In genomic region chr2:20666114-20666363, GRCh38 we compare ENCODE assay signal across 10 cellular contexts. TPM values are rescaled to one million over a fixed set of nuclear protein-coding genes. Genes with fewer than 3 reads are reported as not detected.
DNase-seq lines count a peak whose midpoint lies in the region; ATAC-seq and TF ChIP-seq lines count a peak whose summit lies in the region.
"Had no signal": no experiment of that assay in that cellular context is flagged by ENCODE, and none has a peak within 500 bp of the region (broad histone marks: within the 10 kb centered on the region; RNA-seq: fewer than 3 reads in every experiment).

No MANE protein-coding gene starts in this region.

- H3F3A ChIP-seq in SK-N-SH (replicated peaks; ENCODE audit: insufficient read depth) = no peaks in the 10 kb centered on the region
- H3F3A ChIP-seq in smooth muscle cell (ENCODE audit: low read depth) = no peaks in the 10 kb centered on the region

- DNase-seq in DMS53 (lab: John Stamatoyannopoulos, UW) (peak; percentile 52), DMS53 treated with DMSO at 0.1 percent for 48 hours (lab: John Stamatoyannopoulos, UW; ENCODE audit: unreplicated experiment) (no peak), SK-N-SH (peak; percentile 81), glutamatergic neuron (no peak), smooth muscle cell (lab: John Stamatoyannopoulos, UW; ENCODE audit: unreplicated experiment) (no peak), cerebellum (ENCODE audit: low spot score) (no peak), omental fat pad (ENCODE audit: low spot score) (no peak)
- DNase-seq: activated CD4-positive, alpha-beta T cell treated with anti-CD3 and anti-CD28 coated beads for 1 hour had no signal

- H3K27me3 Mint-ChIP-seq in glutamatergic neuron (ENCODE audit: unreplicated experiment) = peaks cover 23% of the 10 kb centered on the region

- H3K4me3 Mint-ChIP-seq in glutamatergic neuron (ENCODE audit: unreplicated experiment) = peak overlapping the region; percentile 71

- no peak overlapping the region for H3K27ac ChIP-seq in SK-N-SH (ENCODE audit: low read depth in 2 of 2, low read length in 1 of 2)
- no peak overlapping the region for H3K27ac ChIP-seq in smooth muscle cell (ENCODE audit: low read depth)

- H3K4me1 ChIP-seq in SK-N-SH (ENCODE audit: control insufficient read depth in 1 of 2, insufficient read depth in 2 of 2, low read depth in 1 of 2, low read length in 1 of 2) (peaks cover 0 to 23% of the 10 kb centered on the region in 2 experiments; a peak in 2 of 4 replicates), smooth muscle cell (ENCODE audit: low read depth) (peaks cover 16% of the 10 kb centered on the region)

- H3K4me3 ChIP-seq in SK-N-SH (ENCODE audit: low read depth in 2 of 2, low read length in 1 of 2) (peak overlapping the region; percentile 37 to 58), smooth muscle cell (peak overlapping the region; percentile 43)

- H3K9me3 ChIP-seq in SK-N-SH (no peaks in the 10 kb centered on the region), smooth muscle cell (replicated peaks; ENCODE audit: low read depth) (no peaks in the 10 kb centered on the region)

- no peak for TF ChIP-seq RAD21 in SK-N-SH (IDR thresholded peaks at IDR 0.05; ENCODE audit: low read length)

- H3K36me3 ChIP-seq in SK-N-SH (replicated peaks in 1 of 2; ENCODE audit: control insufficient read depth in 1 of 2, insufficient read depth in 2 of 2, low read length in 1 of 2) (no peaks in the 10 kb centered on the region), smooth muscle cell (ENCODE audit: low read depth) (no peaks in the 10 kb centered on the region)

- H2AFZ ChIP-seq in SK-N-SH (ENCODE audit: low read depth) (peak overlapping the region; percentile 67; the same call in 1 of the 2 replicates), smooth muscle cell (ENCODE audit: low read depth) (peak overlapping the region; percentile 8)

- H3K27ac Mint-ChIP-seq in glutamatergic neuron (ENCODE audit: unreplicated experiment) = no peak overlapping the region

- H3K79me2 ChIP-seq in SK-N-SH (ENCODE audit: insufficient read depth) (no peaks in the 10 kb centered on the region), smooth muscle cell (ENCODE audit: low read depth) (no peaks in the 10 kb centered on the region)

- H4K20me1 ChIP-seq in SK-N-SH (ENCODE audit: insufficient read depth) (no peaks in the 10 kb centered on the region), smooth muscle cell (ENCODE audit: low read depth) (no peaks in the 10 kb centered on the region)

- peaks cover 6% of the 10 kb centered on the region for H3K9me3 Mint-ChIP-seq in glutamatergic neuron (ENCODE audit: unreplicated experiment)

- peaks cover 3% of the 10 kb centered on the region for H3K4me1 Mint-ChIP-seq in glutamatergic neuron (ENCODE audit: low read depth, unreplicated experiment)

- ATAC-seq in omental fat pad (ENCODE audit: low FRiP score) (no peak), GM21786 (IDR thresholded peaks at IDR 0.05; ENCODE audit: unreplicated experiment) (no peak)

- TF ChIP-seq CTCF in SK-N-SH (IDR thresholded peaks at IDR 0.05) (no peak), glutamatergic neuron (IDR thresholded peaks at IDR 0.05; ENCODE audit: partially characterized antibody, unreplicated experiment) (no peak), smooth muscle cell (IDR thresholded peaks at IDR 0.05; ENCODE audit: borderline replicate concordance, insufficient read depth, poor library complexity, severe bottlenecking) (no peak), omental fat pad (IDR thresholded peaks at IDR 0.05) (no peak)

- H3K27me3 ChIP-seq in SK-N-SH (ENCODE audit: insufficient read depth) (peaks cover 87% of the 10 kb centered on the region), smooth muscle cell (ENCODE audit: low read depth) (peaks cover 93% of the 10 kb centered on the region)

- POLR2A ChIA-PET in SK-N-SH (lab: Yijun Ruan, JAX) = no interaction called here

- H3K9ac ChIP-seq in SK-N-SH = no peak overlapping the region
- H3K9ac ChIP-seq in smooth muscle cell (ENCODE audit: low read depth) = no peak overlapping the region

- WGBS in SK-N-SH (ENCODE audit: low lambda C conversion rate) = 11% methylated on average over 15 of the region's 32 CpGs
- WGBS in smooth muscle cell (ENCODE audit: low lambda C conversion rate) = 0% methylated on average over 31 of the region's 32 CpGs

- CTCF ChIA-PET in SK-N-SH (lab: Yijun Ruan, JAX) = interaction anchor here (0.7 to 9.8 kb wide), 36 partner anchors 9 to 500 kb away, joined by 3 to 427 read pairs (median 4); partner anchors contain the start of genes APOB and LDAH

- TF ChIP-seq EP300 in SK-N-SH (IDR thresholded peaks at IDR 0.05; ENCODE audit: borderline replicate concordance in 1 of 2, low read depth in 1 of 2, low read length in 1 of 2) = no peak

- no peaks in the 10 kb centered on the region for H3K36me3 Mint-ChIP-seq in glutamatergic neuron (ENCODE audit: unreplicated experiment)

- H3K9me2 ChIP-seq in SK-N-SH = no peaks in the 10 kb centered on the region

- H3K4me2 ChIP-seq in SK-N-SH (peak overlapping the region; percentile 86), smooth muscle cell (peak overlapping the region; percentile 81)

TF ChIP-seq in SK-N-SH, 30 proteins besides CTCF, POLR2A, EP300 and RAD21:
- TF ChIP-seq EZH2phosphoT487 (IDR thresholded peaks at IDR 0.05; ENCODE audit: borderline replicate concordance, low read depth) = peak; percentile 78; the same call in 1 of the 2 replicates
- no peak for TF ChIP-seq SMC3 (IDR thresholded peaks at IDR 0.05; ENCODE audit: low read depth, low read length)

RNA-seq across cellular contexts. Expression of gene GDF7, which starts 0.9 kb away (rescaled TPM):
- polyA plus RNA-seq in SK-N-SH (2012; rRNA removed) (0.02 and 0.03 TPM in 2 replicates), smooth muscle cell (not detected in 2 replicates)
- polyA plus RNA-seq in SK-N-SH (2012; cell fraction: cytosol; rRNA removed) = 0.04 TPM in 2 replicates
- polyA plus RNA-seq in SK-N-SH (2012; cell fraction: nucleus; rRNA removed) = 0.19 TPM in 2 replicates
- total RNA-seq in glutamatergic neuron (ENCODE audit: unreplicated experiment) (not detected), smooth muscle cell (under 0.01 and 0.27 TPM in 2 replicates), cerebellum (0.45 TPM), omental fat pad (1 to 10 TPM in 1 of 4 donors, under 1 TPM in 3; 0.12 to 1.1 (median 0.25) TPM)
- total RNA-seq: myocyte had no signal

RNA-seq across cellular contexts. Expression of gene HS1BP3, which starts 15.1 kb away (rescaled TPM):
- 18.7 and 20.1 TPM in 2 replicates for polyA plus RNA-seq in SK-N-SH (2012; rRNA removed)
- 9.8 and 14.2 TPM in 2 replicates for polyA plus RNA-seq in SK-N-SH (2012; cell fraction: cytosol; rRNA removed)
- polyA plus RNA-seq in SK-N-SH (2012; cell fraction: nucleus; rRNA removed) = 47.9 and 49.4 TPM in 2 replicates
- 23.8 TPM for total RNA-seq in glutamatergic neuron (ENCODE audit: unreplicated experiment)
- total RNA-seq in smooth muscle cell = 9.3 and 12.7 TPM in 2 replicates
- polyA plus RNA-seq in smooth muscle cell = 20.1 and 20.4 TPM in 2 replicates
- total RNA-seq in cerebellum = 10.0 TPM
- total RNA-seq in omental fat pad = 10 to 100 TPM; 17.7 to 30.3 (median 22.8) TPM

Comparison
In these comparisons a context has a peak if more than half of its experiments do, and no peak if none do; other contexts are left out.
1. DNase-seq: peak in DMS53 (single experiment) and SK-N-SH (single experiment); none in DMS53 treated with DMSO at 0.1 percent for 48 hours (single experiment), glutamatergic neuron (single experiment), smooth muscle cell (single experiment), cerebellum (single experiment) and omental fat pad (single experiment).